ENCODE assay signal across 19 cellular contexts in genomic region chr4:88722828-88723227, GRCh38.
"Had no signal": no experiment of that assay in that cellular context is flagged by ENCODE, and none has a peak within 500 bp of the region (broad histone marks: within the 10 kb centered on the region; RNA-seq: fewer than 3 reads in every experiment).

No MANE protein-coding gene starts in this region.

- DNase-seq: activated CD4-positive, alpha-beta memory T cell treated with anti-CD3 and anti-CD28 coated beads, Interleukin-2, amount 10 ng/mL, durations not matched to agents 7 days and 5 days; activated CD4-positive, alpha-beta T cell treated with anti-CD3 and anti-CD28 coated beads for 48 hours; activated CD4-positive, CD25-positive, alpha-beta regulatory T cell; activated CD8-positive, alpha-beta memory T cell treated with anti-CD3 and anti-CD28 coated beads, Interleukin-2, amount 10 ng/mL, durations not matched to agents 7 days and 5 days; activated naive CD4-positive, alpha-beta T cell treated with anti-CD3 and anti-CD28 coated beads for 36 hours; activated naive CD8-positive, alpha-beta T cell treated with anti-CD3 and anti-CD28 coated beads, Interleukin-2, amount 50 U/mL, for 24 hours; dermis blood vessel endothelial cell; effector memory CD8-positive, alpha-beta T cell; hippocampal formation; left colon; occipital lobe; retina; small intestine; stimulated activated CD4-positive, alpha-beta T cell treated with anti-CD3 and anti-CD28 coated beads, Interleukin-15, amount 100 ng/mL, for 24 hours; stimulated activated CD4-positive, alpha-beta T cell treated with anti-CD3 and anti-CD28 coated beads, Interleukin-4, amount 100 ng/mL, for 1 hour; stomach; T1000; testis had no signal

- H3K4me3 ChIP-seq: stomach, testis had no signal

- H3K9me3 ChIP-seq: testis had no signal

- H3K27me3 ChIP-seq: stomach, testis had no signal

- H3K27ac ChIP-seq: stomach, testis had no signal

- H3K4me1 ChIP-seq: testis had no signal

- ATAC-seq: activated CD8-positive, alpha-beta memory T cell treated with anti-CD3 and anti-CD28 coated beads, Interleukin-2, amount 10 ng/mL, durations not matched to agents 7 days and 5 days; activated naive CD8-positive, alpha-beta T cell treated with anti-CD3 and anti-CD28 coated beads, Interleukin-2, amount 50 U/mL, for 24 hours; effector memory CD8-positive, alpha-beta T cell; left colon; SK-N-SH treated with all-trans-retinoic acid at 6 μM for 48 hours had no signal
